8 cellular contexts compared by ENCODE assay signal in the genomic region with DNA sequence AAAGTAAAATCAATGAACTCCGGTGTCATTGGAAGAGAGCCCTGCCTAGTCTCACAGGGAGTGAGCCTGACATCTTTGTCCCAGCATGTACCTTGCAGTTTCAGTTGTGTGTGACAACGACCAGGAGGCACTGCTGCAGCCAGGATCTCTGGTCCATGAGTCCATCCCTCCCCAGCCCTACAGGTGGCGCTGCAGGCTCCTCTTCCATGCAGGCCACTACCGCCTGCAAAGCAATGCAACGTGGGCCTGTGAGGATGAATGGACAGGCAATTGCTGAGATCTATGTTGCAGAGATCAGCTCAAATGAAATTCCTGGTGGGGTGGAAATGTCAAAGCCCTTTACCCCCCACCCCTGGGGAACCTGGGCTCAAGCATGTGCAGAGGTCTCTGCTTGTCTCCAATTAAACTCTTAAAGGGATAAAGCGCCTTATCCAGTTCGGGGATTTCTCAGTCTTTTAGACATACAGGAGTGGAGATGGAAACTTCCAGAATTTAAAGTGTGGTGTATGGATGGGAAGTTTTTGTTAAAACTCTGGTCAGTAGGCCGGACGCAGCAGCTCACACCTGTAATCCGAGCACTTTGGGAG. TPM values are rescaled to one million over a fixed set of nuclear protein-coding genes. Genes with fewer than 3 reads are reported as not detected.
A peak's percentile ranks its signal among the peaks of the same experiment; 100 is the strongest.
DNase-seq lines count a peak whose midpoint lies in the region; ATAC-seq and TF ChIP-seq lines count a peak whose summit lies in the region.

No MANE protein-coding gene starts in this region.

- ATAC-seq in right cardiac atrium (peak; percentile 83), gastrocnemius medialis (peak; percentile 86 to 88), GM21360 (IDR thresholded peaks at IDR 0.05; ENCODE audit: unreplicated experiment) (no peak)

- DNase-seq in ELR (ENCODE audit: low read depth) = peak; percentile 82
- peak; percentile 58 for DNase-seq in HCEC 1CT
- peak; percentile 2 for DNase-seq in NCI-H1105 (lab: John Stamatoyannopoulos, UW)
- DNase-seq in T-helper 22 cell (ENCODE audit: low read depth) = peak; percentile 29
- DNase-seq in amygdala (lab: John Stamatoyannopoulos, UW) = peak in 54 of 56 donors; percentile 7 to 85 (median 66)
- DNase-seq in right cardiac atrium = peak; percentile 79 to 94 (median 93)
- peak; percentile 48 to 69 for DNase-seq in gastrocnemius medialis

- H3K27ac ChIP-seq in right cardiac atrium (ENCODE audit: low read length) = no peak overlapping the region
- no peak overlapping the region for H3K27ac ChIP-seq in gastrocnemius medialis

- H3K9me3 ChIP-seq in right cardiac atrium (ENCODE audit: control insufficient read depth, low read length) (no peaks in the 10 kb centered on the region), gastrocnemius medialis (no peaks in the 10 kb centered on the region)

- peaks cover 0 to 18% of the 10 kb centered on the region in 2 donors for H3K36me3 ChIP-seq in gastrocnemius medialis

- H3K27me3 ChIP-seq in right cardiac atrium (ENCODE audit: control insufficient read depth, insufficient read depth) = no peaks in the 10 kb centered on the region
- no peaks in the 10 kb centered on the region for H3K27me3 ChIP-seq in gastrocnemius medialis

- TF ChIP-seq POLR2A in gastrocnemius medialis (IDR thresholded peaks at IDR 0.05) = no peak

- intact Hi-C loops in right cardiac atrium (cut with DNase I) = no loop called here
- intact Hi-C loops in gastrocnemius medialis (cut with DNase I; ENCODE audit: low total_unique reads) = loop anchor here (10.0 kb wide), 1 partner anchor 495 kb away; no protein-coding TSS in a partner anchor

- no peak overlapping the region for H3K4me3 ChIP-seq in right cardiac atrium (ENCODE audit: low read length)
- H3K4me3 ChIP-seq in gastrocnemius medialis = no peak overlapping the region

- H3K4me1 ChIP-seq in right cardiac atrium (ENCODE audit: control insufficient read depth, insufficient read depth, low read length) (no peaks in the 10 kb centered on the region), gastrocnemius medialis (no peaks in the 10 kb centered on the region)

- TF ChIP-seq CTCF in gastrocnemius medialis (IDR thresholded peaks at IDR 0.05 in 4 of 5, conservative IDR thresholded peaks at IDR 0.05 in 1 of 5) = peak; percentile 57 to 89 (median 79)

- in situ Hi-C loops in gastrocnemius medialis (cut with MboI; ENCODE audit: low sequenced_read_pairs in 4 of 4) = no loop called here

- WGBS in right cardiac atrium = 46% methylated on average over 10 of the region's 10 CpGs

RNA-seq across cellular contexts. Expression of a gene that starts 35.8 kb away (rescaled TPM):
- total RNA-seq in right cardiac atrium (10 to 100 TPM; 40.3 to 61.8 (median 42.7) TPM), gastrocnemius medialis (10 to 100 TPM; 18.5 to 41.3 (median 23.8) TPM)
- 37.7 TPM for polyA plus RNA-seq in right cardiac atrium

RNA-seq across cellular contexts. Expression of a gene that starts 59.0 kb away (rescaled TPM):
- total RNA-seq in right cardiac atrium = 10 to 100 TPM; 26.2 to 34.4 (median 31.3) TPM
- polyA plus RNA-seq in right cardiac atrium = 20.9 TPM
- 1 to 10 TPM; 2.1 to 5.9 (median 3.4) TPM for total RNA-seq in gastrocnemius medialis

Comparison
In these comparisons a context has a peak if more than half of its experiments do, and no peak if none do; other contexts are left out.
1. DNase-seq: peak in every context shown above with its lines; median percentile 93 in right cardiac atrium; 82 in ELR; 66 in amygdala; 58 in gastrocnemius medialis; 58 in HCEC 1CT; 29 in T-helper 22 cell; 2 in NCI-H1105.